8 cellular contexts compared by ENCODE assay signal in genomic region chr2:89957236-89957635, GRCh38.
A peak's percentile ranks its signal among the peaks of the same experiment; 100 is the strongest.
DNase-seq lines count a peak whose midpoint lies in the region; ATAC-seq and TF ChIP-seq lines count a peak whose summit lies in the region.
"Not testable (repeated sequence)": the region's sequence is repeated elsewhere in the genome, so short reads cannot be mapped to it uniquely, and the experiment has no call there.

No MANE protein-coding gene starts in this region.

- H3K27me3 ChIP-seq in right lobe of liver = not testable (repeated sequence)

- not testable (repeated sequence) for H3K4me3 ChIP-seq in AG10803 (ENCODE audit: low read length); right lobe of liver

- intact Hi-C loops in right lobe of liver (cut with DNase I) = not testable (repeated sequence)

- H3K27ac ChIP-seq in right lobe of liver = not testable (repeated sequence)

- TF ChIP-seq CTCF in AG10803 (conservative IDR thresholded peaks at IDR 0.05; ENCODE audit: low read length) (peak; percentile 21; the same call in 1 of the 2 replicates), GM12872 (IDR thresholded peaks at IDR 0.05; ENCODE audit: insufficient read depth, low read depth, low read length) (peak; percentile 42; the same call in 2 of the 3 replicates), right lobe of liver (IDR thresholded peaks at IDR 0.05) (peak; percentile 12 to 35 (median 24))
- not testable (repeated sequence) for TF ChIP-seq CTCF in GM20000 (IDR thresholded peaks at IDR 0.05; ENCODE audit: extremely low read depth, missing control alignments)

- not testable (repeated sequence) for H3K4me1 ChIP-seq in right lobe of liver

- not testable (repeated sequence) for DNase-seq in AG10803 (ENCODE audit: low read depth); right lobe of liver
- DNase-seq in GM20000 (ENCODE audit: low spot score) (peak; percentile 3), MV-4-11 (lab: John Stamatoyannopoulos, UW) (peak; percentile 2), SIG-M5 treated with dmso at 0.1 percent for 504 hours (lab: John Stamatoyannopoulos, UW; ENCODE audit: unreplicated experiment) (peak; percentile 14), cerebellar cortex (ENCODE audit: low spot score) (peak; percentile 5)

- peak; percentile 74 for ATAC-seq in HG03520 (IDR thresholded peaks at IDR 0.05; ENCODE audit: unreplicated experiment)
- ATAC-seq in right lobe of liver = peak; percentile 56 to 74 (median 68)

- not testable (repeated sequence) for H3K9me3 ChIP-seq in right lobe of liver

- H3K36me3 ChIP-seq in right lobe of liver = not testable (repeated sequence)

- not testable (repeated sequence) for TF ChIP-seq POLR2A in right lobe of liver (IDR thresholded peaks at IDR 0.05)

- 50% methylated on average over 2 of the region's 3 CpGs for WGBS in right lobe of liver (ENCODE audit: insufficient coverage, low coverage, low lambda C conversion rate, missing lambda C conversion rate)
